Comparison of ENCODE assay signal across 24 cellular contexts in genomic region chr2:77147154-77147553, GRCh38.
DNase-seq lines count a peak whose midpoint lies in the region; TF ChIP-seq lines count a peak whose summit lies in the region.
"Had no signal": no experiment of that assay in that cellular context is flagged by ENCODE, and none has a peak within 500 bp of the region (broad histone marks: within the 10 kb centered on the region; RNA-seq: fewer than 3 reads in every experiment).

No MANE protein-coding gene starts in this region.

- H3K4me2 ChIP-seq in neural cell (ENCODE audit: low read length): peak overlapping the region; percentile 43

- H3K9me2 ChIP-seq in neural cell (ENCODE audit: insufficient read depth, low read length): no peaks in the 10 kb centered on the region

- no peak overlapping the region for H3K9ac ChIP-seq in neural cell (ENCODE audit: low read length)

- peak overlapping the region; percentile 14 for H3K4me3 ChIP-seq in neural cell (ENCODE audit: low read length)
- H3K4me3 ChIP-seq: K562 had no signal

- DNase-seq in NCI-H2171 treated with DMSO at 0.1 percent for 48 hours (lab: John Stamatoyannopoulos, UW) (peak; percentile 1), NCI-H2171 (lab: John Stamatoyannopoulos, UW) (no peak), NCI-H1694 treated with DMSO at 0.1 percent for 48 hours (lab: John Stamatoyannopoulos, UW) (peak; percentile 73), NCI-H82 (lab: John Stamatoyannopoulos, UW) (peak; percentile 49), NAMALWA (ENCODE audit: low spot score) (no peak), cardiac septum (ENCODE audit: low spot score) (no peak)
- DNase-seq in activated CD4-positive, alpha-beta T cell treated with anti-CD3 and anti-CD28 coated beads, Interleukin-2, amount 50 U/mL, for 1 hour: no peak
- DNase-seq: ACHN; BE2C; CD8-positive, alpha-beta memory T cell; DMS 273 treated with DMSO at 0.1 percent for 48 hours; DND-41; Kasumi-1; NCI-H1105; NCI-H1436 treated with DMSO at 0.1 percent for 48 hours; NCI-H2029; NCI-H446; NCI-H748 treated with DMSO at 0.1 percent for 48 hours; NK-92 treated with Interleukin-12 subunit alpha and Interleukin-12 subunit beta, amount 100 ng/mL, for 24 hours; PC-3; T-cell had no signal

- no peaks in the 10 kb centered on the region for H3K79me2 ChIP-seq in neural cell (replicated peaks; ENCODE audit: insufficient read depth, low read length)

- H3K9me3 ChIP-seq in neural cell (ENCODE audit: low read length): no peaks in the 10 kb centered on the region
- H3K9me3 ChIP-seq: BE2C had no signal

- TF ChIP-seq EP300 in neural cell (conservative IDR thresholded peaks at IDR 0.05; ENCODE audit: poor library complexity, severe bottlenecking): peak; percentile 78

- no peaks in the 10 kb centered on the region for H3K27me3 ChIP-seq in neural cell (ENCODE audit: insufficient read depth, low read depth, low read length)
- H3K27me3 ChIP-seq: BE2C had no signal

- intact Hi-C loops in cardiac septum (cut with DNase I): no loop called here

- H4K20me1 ChIP-seq in neural cell (ENCODE audit: insufficient read depth): no peaks in the 10 kb centered on the region

- peak; percentile 36 for TF ChIP-seq RAD21 in neural cell (conservative IDR thresholded peaks at IDR 0.05)

- no peaks in the 10 kb centered on the region for H3K36me3 ChIP-seq in neural cell (ENCODE audit: insufficient read depth, low read length)
- H3K36me3 ChIP-seq: BE2C had no signal

- no peak overlapping the region for H2AFZ ChIP-seq in neural cell (ENCODE audit: low read depth, low read length)

- no peak for TF ChIP-seq CTCF in neural cell (IDR thresholded peaks at IDR 0.05; ENCODE audit: poor library complexity, severe bottlenecking)

- peaks cover 3% of the 10 kb centered on the region for H3F3A ChIP-seq in neural cell (ENCODE audit: insufficient read depth, low read length, poor library complexity, severe bottlenecking)

- H3K27ac ChIP-seq in neural cell (ENCODE audit: low read length): peak overlapping the region; percentile 60
- H3K27ac ChIP-seq: 22Rv1 had no signal

TF ChIP-seq in neural cell, 6 proteins besides CTCF, POLR2A, EP300 and RAD21:
- TF ChIP-seq EZH2 (IDR thresholded peaks at IDR 0.05; ENCODE audit: borderline replicate concordance, insufficient read depth, low read length, poor library complexity, severe bottlenecking) (no peak), MXI1 (conservative IDR thresholded peaks at IDR 0.05; ENCODE audit: poor library complexity, severe bottlenecking) (no peak), SMC3 (conservative IDR thresholded peaks at IDR 0.05; ENCODE audit: poor library complexity) (peak; percentile 25), POLR2AphosphoS5 (IDR thresholded peaks at IDR 0.05) (peak; percentile 63), REST (IDR thresholded peaks at IDR 0.05; ENCODE audit: borderline replicate concordance) (no peak), TAF1 (IDR thresholded peaks at IDR 0.05; ENCODE audit: low read depth) (no peak)

Comparison
In these comparisons a context has a peak if more than half of its experiments do, and no peak if none do; other contexts are left out.
1. DNase-seq: peak in NCI-H2171 treated with DMSO at 0.1 percent for 48 hours (single experiment), NCI-H1694 treated with DMSO at 0.1 percent for 48 hours (single experiment) and NCI-H82 (single experiment); none in NCI-H2171 (single experiment), NAMALWA (single experiment), activated CD4-positive, alpha-beta T cell treated with anti-CD3 and anti-CD28 coated beads, Interleukin-2, amount 50 U/mL, for 1 hour (single experiment) and cardiac septum (single experiment).